In genomic region chr12:122982494-122982850, GRCh38 we compare ENCODE assay signal across 8 cellular contexts. TPM values are rescaled to one million over a fixed set of nuclear protein-coding genes. Genes with fewer than 3 reads are reported as not detected.
A peak's percentile ranks its signal among the peaks of the same experiment; 100 is the strongest.
DNase-seq lines count a peak whose midpoint lies in the region; ATAC-seq and TF ChIP-seq lines count a peak whose summit lies in the region.
"Had no signal": no experiment of that assay in that cellular context is flagged by ENCODE, and none has a peak within 500 bp of the region (broad histone marks: within the 10 kb centered on the region; RNA-seq: fewer than 3 reads in every experiment).

No MANE protein-coding gene starts in this region.

- no peaks in the 10 kb centered on the region for H3K27me3 ChIP-seq in DND-41 (ENCODE audit: insufficient read depth, low read length, poor library complexity)

- H3K9ac ChIP-seq in DND-41 (ENCODE audit: low read depth, low read length) = peak overlapping the region; percentile 93; the same call in 1 of the 2 replicates

- H2AFZ ChIP-seq in DND-41 (ENCODE audit: low read depth, low read length) = no peak overlapping the region

- peak overlapping the region; percentile 92 for H3K4me3 Mint-ChIP-seq in endothelial cell (ENCODE audit: unreplicated experiment)

- peaks cover 5% of the 10 kb centered on the region for H3K27me3 Mint-ChIP-seq in endothelial cell (ENCODE audit: unreplicated experiment)

- peaks cover 45% of the 10 kb centered on the region for H3K79me2 ChIP-seq in DND-41 (ENCODE audit: insufficient read depth, low read length)

- H3K9me3 ChIP-seq in DND-41 (ENCODE audit: insufficient read depth, low read length, severe bottlenecking) = no peaks in the 10 kb centered on the region

- POLR2A ChIA-PET in RWPE1 (lab: Yijun Ruan, JAX; ENCODE audit: low non-redundant PET) = interaction anchor here (0.5 kb wide), 1 partner anchor 37 kb away, joined by 3 read pairs; no protein-coding TSS in a partner anchor

- H3K36me3 Mint-ChIP-seq in endothelial cell (ENCODE audit: low read depth, unreplicated experiment) = peaks cover 9% of the 10 kb centered on the region

- peaks cover 27% of the 10 kb centered on the region for H3K4me1 Mint-ChIP-seq in endothelial cell (ENCODE audit: unreplicated experiment)

- peak overlapping the region in 1 of 2 experiments; percentile 86; a peak in 1 of 4 replicates for H3K4me3 ChIP-seq in DND-41 (ENCODE audit: low read depth in 1 of 2, low read length in 2 of 2)
- peak overlapping the region; percentile 80 for H3K4me3 ChIP-seq in skeletal muscle cell (ENCODE audit: low read depth, low read length)

- H4K20me1 ChIP-seq in DND-41 (ENCODE audit: insufficient read depth, low read length) = peaks cover 24% of the 10 kb centered on the region

- CTCF ChIA-PET in RWPE1 (lab: Yijun Ruan, JAX) = interaction anchor here (0.7 kb wide), 1 partner anchor 147 kb away, joined by 4 read pairs; no protein-coding TSS in a partner anchor

- no peak for TF ChIP-seq CTCF in DND-41 (IDR thresholded peaks at IDR 0.05; ENCODE audit: borderline replicate concordance, extremely low read depth, low read length, poor library complexity, severe bottlenecking)
- TF ChIP-seq CTCF in RWPE1 (conservative IDR thresholded peaks at IDR 0.05; ENCODE audit: low read depth) = no peak
- no peak for TF ChIP-seq CTCF in endothelial cell (IDR thresholded peaks at IDR 0.05; ENCODE audit: unreplicated experiment)

- peaks cover 40% of the 10 kb centered on the region for H3K36me3 ChIP-seq in DND-41 (ENCODE audit: insufficient read depth, low read length)

- H3K27ac Mint-ChIP-seq in endothelial cell (ENCODE audit: unreplicated experiment) = no peak overlapping the region

- DNase-seq in DND-41 (no peak), RWPE1 (ENCODE audit: low spot score) (no peak), endothelial cell (ENCODE audit: low spot score) (no peak), skeletal muscle cell (ENCODE audit: low read depth) (no peak), A172 (ENCODE audit: low spot score) (no peak), GOT3 (lab: John Stamatoyannopoulos, UW) (no peak)
- DNase-seq: NCI-H2081 treated with DMSO at 0.1 percent for 48 hours had no signal

- ATAC-seq in DND-41 (ENCODE audit: insufficient read depth, low read depth) (no peak), GM21447 (IDR thresholded peaks at IDR 0.05; ENCODE audit: unreplicated experiment) (no peak)

- H3K4me1 ChIP-seq in DND-41 (ENCODE audit: insufficient read depth, low read length) = peaks cover 51% of the 10 kb centered on the region

- H3K9me3 Mint-ChIP-seq in endothelial cell (ENCODE audit: unreplicated experiment) = no peaks in the 10 kb centered on the region

- H3K4me2 ChIP-seq in DND-41 (ENCODE audit: insufficient read depth, low read length) = peak overlapping the region; percentile 89

- no peak overlapping the region for H3K27ac ChIP-seq in DND-41 (ENCODE audit: low read length)
- H3K27ac ChIP-seq in RWPE1 = peak overlapping the region; percentile 97

RNA-seq across cellular contexts. Expression of gene ARL6IP4, which starts 2.0 kb away (rescaled TPM):
- total RNA-seq in endothelial cell (ENCODE audit: unreplicated experiment) = 151 TPM
- total RNA-seq in A172 (2014; rRNA removed; shearing (Covaris generic)) = 228 and 284 TPM in 2 replicates

RNA-seq across cellular contexts. Expression of gene OGFOD2, which starts 7.4 kb away (rescaled TPM):
- 10.4 TPM for total RNA-seq in endothelial cell (ENCODE audit: unreplicated experiment)
- 12.0 and 20.9 TPM in 2 replicates for total RNA-seq in A172 (2014; rRNA removed; shearing (Covaris generic))

RNA-seq across cellular contexts. Expression of gene ABCB9, which starts 16.2 kb away (rescaled TPM):
- total RNA-seq in endothelial cell (ENCODE audit: unreplicated experiment) = 10.9 TPM
- 15.0 and 15.8 TPM in 2 replicates for total RNA-seq in A172 (2014; rRNA removed; shearing (Covaris generic))
